In the genomic region with DNA sequence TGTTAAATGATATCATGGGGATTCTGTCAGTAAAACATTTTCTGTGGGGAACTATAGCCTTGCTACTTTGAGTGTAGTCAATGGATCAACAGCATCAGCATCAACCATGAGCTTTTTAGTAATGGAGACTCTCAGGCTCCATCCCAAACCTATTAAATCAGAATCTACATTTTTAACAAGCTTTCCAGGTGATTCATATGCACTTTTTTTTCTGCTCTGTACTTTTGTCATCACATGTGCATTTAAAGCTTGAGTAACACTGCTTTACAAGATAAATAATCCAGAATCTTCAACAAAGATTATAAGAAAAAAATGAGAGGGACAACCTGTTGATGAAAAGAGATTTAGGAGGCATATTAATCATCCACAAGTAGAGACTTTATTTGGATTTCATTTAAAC, we compare ENCODE assay signal across 24 cellular contexts. TPM values are rescaled to one million over a fixed set of nuclear protein-coding genes. Genes with fewer than 3 reads are reported as not detected.
DNase-seq lines count a peak whose midpoint lies in the region; TF ChIP-seq lines count a peak whose summit lies in the region.
"Had no signal": no experiment of that assay in that cellular context is flagged by ENCODE, and none has a peak within 500 bp of the region (broad histone marks: within the 10 kb centered on the region; RNA-seq: fewer than 3 reads in every experiment).

No MANE protein-coding gene starts in this region.

- DNase-seq in ELR (ENCODE audit: low read depth) (peak; percentile 71), M059J (ENCODE audit: low read depth) (peak; percentile 75), endothelial cell (ENCODE audit: low spot score) (no peak), kidney tubule cell (ENCODE audit: low spot score) (peak; percentile 32), NCI-H2081 (lab: John Stamatoyannopoulos, UW) (no peak), NOMO-1 treated with dmso at 0.1 percent for 144 hours (lab: John Stamatoyannopoulos, UW; ENCODE audit: unreplicated experiment) (no peak), GM13976 (ENCODE audit: low spot score) (no peak)
- DNase-seq: activated CD4-positive, alpha-beta memory T cell treated with anti-CD3 and anti-CD28 coated beads for 36 hours; activated CD8-positive, alpha-beta memory T cell treated with anti-CD3 and anti-CD28 coated beads, Interleukin-2, amount 50 U/mL, for 4 hours; activated naive CD4-positive, alpha-beta T cell treated with anti-CD3 and anti-CD28 coated beads for 36 hours; adrenal gland; Calu3; DND-41; head of caudate nucleus; mucosa of descending colon; NCI-H1048; NCI-H1694 treated with DMSO at 0.1 percent for 48 hours; NCI-H69; Peyer's patch; small intestine; T-cell had no signal

- no peaks in the 10 kb centered on the region for H3K27me3 Mint-ChIP-seq in endothelial cell (ENCODE audit: unreplicated experiment)
- H3K27me3 Mint-ChIP-seq: activated CD4-positive, alpha-beta memory T cell treated with anti-CD3 and anti-CD28 coated beads for 36 hours; natural killer cell treated with Interleukin-12 subunit alpha and Interleukin-12 subunit beta and Interleukin-15 and Interleukin-18, amount 100 ng/mL, for 72 hours; T-cell had no signal

- H3K4me1 Mint-ChIP-seq in endothelial cell (ENCODE audit: unreplicated experiment): no peaks in the 10 kb centered on the region

- H3K27ac Mint-ChIP-seq in endothelial cell (ENCODE audit: unreplicated experiment): no peak overlapping the region
- H3K27ac Mint-ChIP-seq: activated CD4-positive, alpha-beta memory T cell treated with anti-CD3 and anti-CD28 coated beads for 36 hours; activated naive CD4-positive, alpha-beta T cell treated with anti-CD3 and anti-CD28 coated beads for 36 hours; activated T-helper 1 cell treated with anti-CD3 and anti-CD28 coated beads, Interleukin-12 subunit alpha, Interleukin-12 subunit beta, Interleukin-2, Interleukin-4 antibody, amounts not matched to agents 30 ng/mL and 10 ng/mL and 1 ng/mL, durations not matched to agents 14 hours and 24 hours and 36 hours; CD14-positive monocyte; natural killer cell treated with Interleukin-12 subunit alpha and Interleukin-12 subunit beta and Interleukin-15 and Interleukin-18, amount 100 ng/mL, for 72 hours; T-cell had no signal

- in situ Hi-C loops in GM13976 (cut with MboI; ENCODE audit: low sequenced_read_pairs, unreplicated experiment): no loop called here

- H3K9me3 Mint-ChIP-seq in endothelial cell (ENCODE audit: unreplicated experiment): peaks cover 7% of the 10 kb centered on the region
- H3K9me3 Mint-ChIP-seq: natural killer cell treated with Interleukin-12 subunit alpha and Interleukin-12 subunit beta and Interleukin-15 and Interleukin-18, amount 100 ng/mL, for 72 hours; T-cell had no signal

- TF ChIP-seq CTCF in endothelial cell (IDR thresholded peaks at IDR 0.05; ENCODE audit: unreplicated experiment) (no peak), GM13976 (IDR thresholded peaks at IDR 0.05; ENCODE audit: borderline replicate concordance, control extremely low read depth, extremely low read depth, insufficient read depth, missing control alignments) (no peak)

- peak overlapping the region; percentile 54 for H3K4me3 Mint-ChIP-seq in endothelial cell (ENCODE audit: unreplicated experiment)
- H3K4me3 Mint-ChIP-seq: activated CD4-positive, alpha-beta memory T cell treated with anti-CD3 and anti-CD28 coated beads for 36 hours; activated naive CD4-positive, alpha-beta T cell treated with anti-CD3 and anti-CD28 coated beads for 36 hours; activated T-helper 1 cell treated with anti-CD3 and anti-CD28 coated beads, Interleukin-12 subunit alpha, Interleukin-12 subunit beta, Interleukin-2, Interleukin-4 antibody, amounts not matched to agents 30 ng/mL and 10 ng/mL and 1 ng/mL, durations not matched to agents 14 hours and 24 hours and 36 hours; CD14-positive monocyte; natural killer cell treated with Interleukin-12 subunit alpha and Interleukin-12 subunit beta and Interleukin-15 and Interleukin-18, amount 100 ng/mL, for 72 hours; T-cell had no signal

- peaks cover 32% of the 10 kb centered on the region for H3K36me3 Mint-ChIP-seq in endothelial cell (ENCODE audit: low read depth, unreplicated experiment)

RNA-seq across cellular contexts. Expression of a gene that starts 23.5 kb away (rescaled TPM):
- total RNA-seq in M059J (2014; rRNA removed; shearing (Covaris generic)): 106 and 123 TPM in 2 replicates
- total RNA-seq in endothelial cell (ENCODE audit: unreplicated experiment): 92.9 TPM

Comparison
In these comparisons a context has a peak if more than half of its experiments do, and no peak if none do; other contexts are left out.
1. DNase-seq: peak in ELR (single experiment), M059J (single experiment) and kidney tubule cell (single experiment); none in endothelial cell (single experiment), NCI-H2081 (0 of 2), NOMO-1 treated with dmso at 0.1 percent for 144 hours (single experiment) and GM13976 (single experiment).